Comparison of ENCODE assay signal across 8 cellular contexts in the genomic region with DNA sequence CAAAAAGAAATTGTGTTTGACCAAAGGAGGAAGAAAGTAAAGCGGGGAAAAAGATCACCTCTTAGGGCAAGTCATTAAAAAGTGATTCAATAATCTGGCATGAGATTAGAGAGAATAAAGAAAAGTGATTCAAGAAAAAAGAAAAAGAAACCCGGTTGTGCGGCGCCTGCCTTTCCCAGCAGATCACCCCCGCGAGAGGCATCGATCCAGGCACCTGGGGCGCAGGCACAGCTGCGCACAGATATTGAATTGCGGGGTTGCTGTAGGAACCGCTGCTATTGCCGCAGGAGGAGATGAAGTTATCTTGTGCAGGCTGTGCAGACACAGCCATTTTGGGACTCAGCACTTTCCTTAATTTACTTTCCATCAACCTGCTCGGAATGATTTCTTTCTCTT.
DNase-seq lines count a peak whose midpoint lies in the region; ATAC-seq and TF ChIP-seq lines count a peak whose summit lies in the region.

No MANE protein-coding gene starts in this region.

- H3K4me3 ChIP-seq in right lobe of liver (peak overlapping the region; percentile 60 to 74 (median 69)), subcutaneous abdominal adipose tissue (ENCODE audit: low read depth in 1 of 5, low read length in 5 of 5) (peak overlapping the region; percentile 69 to 80 (median 72))

- H3K9me3 ChIP-seq in right lobe of liver (no peaks in the 10 kb centered on the region), subcutaneous abdominal adipose tissue (ENCODE audit: control insufficient read depth in 5 of 5, low read length in 5 of 5) (peaks cover 0 to 2% (median 0%) of the 10 kb centered on the region in 5 donors)

- H3K27me3 ChIP-seq in right lobe of liver (no peaks in the 10 kb centered on the region), subcutaneous abdominal adipose tissue (ENCODE audit: control insufficient read depth in 5 of 5, insufficient read depth in 4 of 5, low read length in 5 of 5) (no peaks in the 10 kb centered on the region)

- peak; percentile 31 to 49 (median 36) for ATAC-seq in right lobe of liver

- peak in 3 of 4 donors; percentile 26 to 44 (median 43) for TF ChIP-seq CTCF in right lobe of liver (IDR thresholded peaks at IDR 0.05)

- peak overlapping the region in 3 of 5 donors; percentile 49 to 77 (median 59) for H3K9ac ChIP-seq in subcutaneous abdominal adipose tissue (ENCODE audit: low read length in 5 of 5)

- WGBS in right lobe of liver (ENCODE audit: insufficient coverage, low coverage, low lambda C conversion rate, missing lambda C conversion rate) = 4% methylated on average over 12 of the region's 13 CpGs

- no peaks in the 10 kb centered on the region for H3K4me1 ChIP-seq in right lobe of liver
- H3K4me1 ChIP-seq in subcutaneous abdominal adipose tissue (ENCODE audit: control insufficient read depth in 5 of 5, insufficient read depth in 5 of 5, low read length in 5 of 5) = peaks cover 0 to 10% (median 9%) of the 10 kb centered on the region in 5 donors

- TF ChIP-seq POLR2A in right lobe of liver (IDR thresholded peaks at IDR 0.05) = no peak

- DNase-seq in stimulated activated CD4-positive, alpha-beta T cell treated with anti-CD3 and anti-CD28 coated beads, Interleukin-1b, Interleukin-23, amount 100 ng/mL, for 48 hours = peak; percentile 24
- DNase-seq in stimulated activated CD4-positive, alpha-beta T cell treated with anti-CD3 and anti-CD28 coated beads, Interleukin-12 subunit alpha, Interleukin-12 subunit beta, amount 100 ng/mL, for 4 hours = no peak
- DNase-seq in NCI-H446 treated with DMSO at 0.1 percent for 48 hours (lab: John Stamatoyannopoulos, UW) (peak; percentile 29), caudate nucleus (lab: John Stamatoyannopoulos, UW) (peak in 42 of 61 donors; percentile 3 to 82 (median 60)), right lobe of liver (peak in 1 of 3 donors; percentile 33), UCSD-AML1 (lab: John Stamatoyannopoulos, UW; ENCODE audit: unreplicated experiment) (no peak), NK-92 (lab: John Stamatoyannopoulos, UW; ENCODE audit: unreplicated experiment) (no peak)

- intact Hi-C loops in right lobe of liver (cut with DNase I) = no loop called here

- H3K36me3 ChIP-seq in right lobe of liver (no peaks in the 10 kb centered on the region), subcutaneous abdominal adipose tissue (ENCODE audit: control insufficient read depth in 5 of 5, insufficient read depth in 5 of 5, low read length in 5 of 5) (no peaks in the 10 kb centered on the region)

- H3K27ac ChIP-seq in caudate nucleus (ENCODE audit: low read depth, low read length) = peak overlapping the region; percentile 78
- H3K27ac ChIP-seq in right lobe of liver = peak overlapping the region in 2 of 3 donors; percentile 34 to 55
- no peak overlapping the region for H3K27ac ChIP-seq in subcutaneous abdominal adipose tissue (ENCODE audit: low read depth, low read length)

Comparison
In these comparisons a context has a peak if more than half of its experiments do, and no peak if none do; other contexts are left out.
1. DNase-seq: peak in stimulated activated CD4-positive, alpha-beta T cell treated with anti-CD3 and anti-CD28 coated beads, Interleukin-1b, Interleukin-23, amount 100 ng/mL, for 48 hours (single experiment), NCI-H446 treated with DMSO at 0.1 percent for 48 hours (single experiment) and caudate nucleus (42 of 61); none in stimulated activated CD4-positive, alpha-beta T cell treated with anti-CD3 and anti-CD28 coated beads, Interleukin-12 subunit alpha, Interleukin-12 subunit beta, amount 100 ng/mL, for 4 hours (single experiment), UCSD-AML1 (single experiment) and NK-92 (single experiment).